Comparison of ENCODE assay signal across 1 cellular context in genomic region chr3:183464480-183464879, GRCh38.
TF ChIP-seq lines count a peak whose summit lies in the region.

No MANE protein-coding gene starts in this region.

TF ChIP-seq in HepG2, 621 proteins besides CTCF, POLR2A, EP300 and RAD21 (continued from another document and continues in another):
- TF ChIP-seq ZNF646 (CRISPR knock-in tag; IDR thresholded peaks at IDR 0.05) (no peak), PBX3 (CRISPR knock-in tag; IDR thresholded peaks at IDR 0.05; ENCODE audit: borderline replicate concordance) (no peak), ZSCAN12 (CRISPR knock-in tag; IDR thresholded peaks at IDR 0.05) (no peak), JUNB (CRISPR knock-in tag; IDR thresholded peaks at IDR 0.05; ENCODE audit: borderline replicate concordance) (peak; percentile 40; the same call in 1 of the 2 replicates), ZSCAN5A (CRISPR knock-in tag; IDR thresholded peaks at IDR 0.05; ENCODE audit: borderline replicate concordance) (peak; percentile 41; the same call in 1 of the 2 replicates), NR1H2 (CRISPR knock-in tag; IDR thresholded peaks at IDR 0.05; ENCODE audit: borderline replicate concordance, low read depth) (no peak), GABPB1 (CRISPR knock-in tag; IDR thresholded peaks at IDR 0.05) (no peak), SRSF1 (optimal IDR thresholded peaks at IDR 0.05; ENCODE audit: low read depth, low read length) (no peak), ZBTB49 (CRISPR knock-in tag; IDR thresholded peaks at IDR 0.05; ENCODE audit: borderline replicate concordance) (no peak), ISL2 (CRISPR knock-in tag; IDR thresholded peaks at IDR 0.05) (peak; percentile 93), FOXA1 (IDR thresholded peaks at IDR 0.05) (no peak), FOXA1 (CRISPR knock-in tag; IDR thresholded peaks at IDR 0.05) (peak; percentile 71), TBX3 (IDR thresholded peaks at IDR 0.05; ENCODE audit: borderline replicate concordance) (peak; percentile 64; the same call in 1 of the 2 replicates), HINFP (CRISPR knock-in tag; IDR thresholded peaks at IDR 0.05; ENCODE audit: low read depth) (no peak), KAT2B (IDR thresholded peaks at IDR 0.05; ENCODE audit: borderline replicate concordance, low read depth, low read length) (no peak), POGK (CRISPR knock-in tag; conservative IDR thresholded peaks at IDR 0.05) (0 out of 2 replicates have a peak, but pooled peaks have one; percentile 40), TFDP1 (CRISPR knock-in tag; IDR thresholded peaks at IDR 0.05; ENCODE audit: borderline replicate concordance) (no peak), TGIF2 (CRISPR knock-in tag; IDR thresholded peaks at IDR 0.05) (no peak), IKZF5 (CRISPR knock-in tag; IDR thresholded peaks at IDR 0.05) (no peak), ZNF264 (CRISPR knock-in tag; IDR thresholded peaks at IDR 0.05) (peak; percentile 94), TOPORS (CRISPR knock-in tag; IDR thresholded peaks at IDR 0.05) (0 out of 2 replicates have a peak, but pooled peaks have one; percentile 35), MBNL3 (CRISPR knock-in tag; conservative IDR thresholded peaks at IDR 0.05) (no peak), ZNF564 (CRISPR knock-in tag; IDR thresholded peaks at IDR 0.05) (no peak), ZBTB37 (CRISPR knock-in tag; IDR thresholded peaks at IDR 0.05) (no peak), NR2C2 (CRISPR knock-in tag; IDR thresholded peaks at IDR 0.05; ENCODE audit: borderline replicate concordance) (peak; percentile 76), GLMP (CRISPR knock-in tag; IDR thresholded peaks at IDR 0.05; ENCODE audit: borderline replicate concordance) (no peak), CERS6 (CRISPR knock-in tag; IDR thresholded peaks at IDR 0.05) (no peak), ZNF629 (CRISPR knock-in tag; conservative IDR thresholded peaks at IDR 0.05) (peak; percentile 56), ZSCAN9 (CRISPR knock-in tag; IDR thresholded peaks at IDR 0.05; ENCODE audit: borderline replicate concordance) (no peak), ZFP1 (CRISPR knock-in tag; IDR thresholded peaks at IDR 0.05) (no peak), ZNF790 (CRISPR knock-in tag; IDR thresholded peaks at IDR 0.05; ENCODE audit: borderline replicate concordance) (no peak), BCL3 (CRISPR knock-in tag; IDR thresholded peaks at IDR 0.05) (no peak)
